ENCODE assay signal across 1 cellular context in the genomic region with DNA sequence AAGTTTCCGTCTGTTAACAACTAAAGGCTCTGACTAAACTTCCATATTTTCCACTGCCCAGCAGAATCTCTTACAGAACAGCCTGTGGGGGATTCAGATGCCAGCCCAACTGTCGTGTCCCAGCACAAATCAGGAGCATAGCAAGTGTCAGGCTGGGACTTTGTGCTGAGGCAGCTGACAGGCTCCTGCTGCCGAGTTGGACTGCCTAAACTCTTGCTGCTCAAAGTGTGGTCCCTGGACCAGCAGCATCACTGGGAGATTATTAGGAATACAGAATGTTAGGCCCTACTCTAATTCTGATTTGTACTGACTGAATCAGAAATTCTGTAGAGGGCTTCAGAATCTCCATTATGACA.
TF ChIP-seq lines count a peak whose summit lies in the region.

No MANE protein-coding gene starts in this region.

TF ChIP-seq in GM23338, 12 proteins besides CTCF, POLR2A, EP300 and RAD21:
- no peak for TF ChIP-seq EZH2 (IDR thresholded peaks at IDR 0.05; ENCODE audit: low read depth, unreplicated experiment)
- TF ChIP-seq, protein P1, sequence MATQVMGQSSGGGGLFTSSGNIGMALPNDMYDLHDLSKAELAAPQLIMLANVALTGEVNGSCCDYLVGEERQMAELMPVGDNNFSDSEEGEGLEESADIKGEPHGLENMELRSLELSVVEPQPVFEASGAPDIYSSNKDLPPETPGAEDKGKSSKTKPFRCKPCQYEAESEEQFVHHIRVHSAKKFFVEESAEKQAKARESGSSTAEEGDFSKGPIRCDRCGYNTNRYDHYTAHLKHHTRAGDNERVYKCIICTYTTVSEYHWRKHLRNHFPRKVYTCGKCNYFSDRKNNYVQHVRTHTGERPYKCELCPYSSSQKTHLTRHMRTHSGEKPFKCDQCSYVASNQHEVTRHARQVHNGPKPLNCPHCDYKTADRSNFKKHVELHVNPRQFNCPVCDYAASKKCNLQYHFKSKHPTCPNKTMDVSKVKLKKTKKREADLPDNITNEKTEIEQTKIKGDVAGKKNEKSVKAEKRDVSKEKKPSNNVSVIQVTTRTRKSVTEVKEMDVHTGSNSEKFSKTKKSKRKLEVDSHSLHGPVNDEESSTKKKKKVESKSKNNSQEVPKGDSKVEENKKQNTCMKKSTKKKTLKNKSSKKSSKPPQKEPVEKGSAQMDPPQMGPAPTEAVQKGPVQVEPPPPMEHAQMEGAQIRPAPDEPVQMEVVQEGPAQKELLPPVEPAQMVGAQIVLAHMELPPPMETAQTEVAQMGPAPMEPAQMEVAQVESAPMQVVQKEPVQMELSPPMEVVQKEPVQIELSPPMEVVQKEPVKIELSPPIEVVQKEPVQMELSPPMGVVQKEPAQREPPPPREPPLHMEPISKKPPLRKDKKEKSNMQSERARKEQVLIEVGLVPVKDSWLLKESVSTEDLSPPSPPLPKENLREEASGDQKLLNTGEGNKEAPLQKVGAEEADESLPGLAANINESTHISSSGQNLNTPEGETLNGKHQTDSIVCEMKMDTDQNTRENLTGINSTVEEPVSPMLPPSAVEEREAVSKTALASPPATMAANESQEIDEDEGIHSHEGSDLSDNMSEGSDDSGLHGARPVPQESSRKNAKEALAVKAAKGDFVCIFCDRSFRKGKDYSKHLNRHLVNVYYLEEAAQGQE (IDR thresholded peaks at IDR 0.05; ENCODE audit: unreplicated experiment): no peak
- TF ChIP-seq, protein P2, sequence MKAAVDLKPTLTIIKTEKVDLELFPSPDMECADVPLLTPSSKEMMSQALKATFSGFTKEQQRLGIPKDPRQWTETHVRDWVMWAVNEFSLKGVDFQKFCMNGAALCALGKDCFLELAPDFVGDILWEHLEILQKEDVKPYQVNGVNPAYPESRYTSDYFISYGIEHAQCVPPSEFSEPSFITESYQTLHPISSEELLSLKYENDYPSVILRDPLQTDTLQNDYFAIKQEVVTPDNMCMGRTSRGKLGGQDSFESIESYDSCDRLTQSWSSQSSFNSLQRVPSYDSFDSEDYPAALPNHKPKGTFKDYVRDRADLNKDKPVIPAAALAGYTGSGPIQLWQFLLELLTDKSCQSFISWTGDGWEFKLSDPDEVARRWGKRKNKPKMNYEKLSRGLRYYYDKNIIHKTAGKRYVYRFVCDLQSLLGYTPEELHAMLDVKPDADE (IDR thresholded peaks at IDR 0.05): no peak
- TF ChIP-seq ZNF114 (CRISPR knock-in tag; IDR thresholded peaks at IDR 0.05): no peak
- TF ChIP-seq, protein P3, sequence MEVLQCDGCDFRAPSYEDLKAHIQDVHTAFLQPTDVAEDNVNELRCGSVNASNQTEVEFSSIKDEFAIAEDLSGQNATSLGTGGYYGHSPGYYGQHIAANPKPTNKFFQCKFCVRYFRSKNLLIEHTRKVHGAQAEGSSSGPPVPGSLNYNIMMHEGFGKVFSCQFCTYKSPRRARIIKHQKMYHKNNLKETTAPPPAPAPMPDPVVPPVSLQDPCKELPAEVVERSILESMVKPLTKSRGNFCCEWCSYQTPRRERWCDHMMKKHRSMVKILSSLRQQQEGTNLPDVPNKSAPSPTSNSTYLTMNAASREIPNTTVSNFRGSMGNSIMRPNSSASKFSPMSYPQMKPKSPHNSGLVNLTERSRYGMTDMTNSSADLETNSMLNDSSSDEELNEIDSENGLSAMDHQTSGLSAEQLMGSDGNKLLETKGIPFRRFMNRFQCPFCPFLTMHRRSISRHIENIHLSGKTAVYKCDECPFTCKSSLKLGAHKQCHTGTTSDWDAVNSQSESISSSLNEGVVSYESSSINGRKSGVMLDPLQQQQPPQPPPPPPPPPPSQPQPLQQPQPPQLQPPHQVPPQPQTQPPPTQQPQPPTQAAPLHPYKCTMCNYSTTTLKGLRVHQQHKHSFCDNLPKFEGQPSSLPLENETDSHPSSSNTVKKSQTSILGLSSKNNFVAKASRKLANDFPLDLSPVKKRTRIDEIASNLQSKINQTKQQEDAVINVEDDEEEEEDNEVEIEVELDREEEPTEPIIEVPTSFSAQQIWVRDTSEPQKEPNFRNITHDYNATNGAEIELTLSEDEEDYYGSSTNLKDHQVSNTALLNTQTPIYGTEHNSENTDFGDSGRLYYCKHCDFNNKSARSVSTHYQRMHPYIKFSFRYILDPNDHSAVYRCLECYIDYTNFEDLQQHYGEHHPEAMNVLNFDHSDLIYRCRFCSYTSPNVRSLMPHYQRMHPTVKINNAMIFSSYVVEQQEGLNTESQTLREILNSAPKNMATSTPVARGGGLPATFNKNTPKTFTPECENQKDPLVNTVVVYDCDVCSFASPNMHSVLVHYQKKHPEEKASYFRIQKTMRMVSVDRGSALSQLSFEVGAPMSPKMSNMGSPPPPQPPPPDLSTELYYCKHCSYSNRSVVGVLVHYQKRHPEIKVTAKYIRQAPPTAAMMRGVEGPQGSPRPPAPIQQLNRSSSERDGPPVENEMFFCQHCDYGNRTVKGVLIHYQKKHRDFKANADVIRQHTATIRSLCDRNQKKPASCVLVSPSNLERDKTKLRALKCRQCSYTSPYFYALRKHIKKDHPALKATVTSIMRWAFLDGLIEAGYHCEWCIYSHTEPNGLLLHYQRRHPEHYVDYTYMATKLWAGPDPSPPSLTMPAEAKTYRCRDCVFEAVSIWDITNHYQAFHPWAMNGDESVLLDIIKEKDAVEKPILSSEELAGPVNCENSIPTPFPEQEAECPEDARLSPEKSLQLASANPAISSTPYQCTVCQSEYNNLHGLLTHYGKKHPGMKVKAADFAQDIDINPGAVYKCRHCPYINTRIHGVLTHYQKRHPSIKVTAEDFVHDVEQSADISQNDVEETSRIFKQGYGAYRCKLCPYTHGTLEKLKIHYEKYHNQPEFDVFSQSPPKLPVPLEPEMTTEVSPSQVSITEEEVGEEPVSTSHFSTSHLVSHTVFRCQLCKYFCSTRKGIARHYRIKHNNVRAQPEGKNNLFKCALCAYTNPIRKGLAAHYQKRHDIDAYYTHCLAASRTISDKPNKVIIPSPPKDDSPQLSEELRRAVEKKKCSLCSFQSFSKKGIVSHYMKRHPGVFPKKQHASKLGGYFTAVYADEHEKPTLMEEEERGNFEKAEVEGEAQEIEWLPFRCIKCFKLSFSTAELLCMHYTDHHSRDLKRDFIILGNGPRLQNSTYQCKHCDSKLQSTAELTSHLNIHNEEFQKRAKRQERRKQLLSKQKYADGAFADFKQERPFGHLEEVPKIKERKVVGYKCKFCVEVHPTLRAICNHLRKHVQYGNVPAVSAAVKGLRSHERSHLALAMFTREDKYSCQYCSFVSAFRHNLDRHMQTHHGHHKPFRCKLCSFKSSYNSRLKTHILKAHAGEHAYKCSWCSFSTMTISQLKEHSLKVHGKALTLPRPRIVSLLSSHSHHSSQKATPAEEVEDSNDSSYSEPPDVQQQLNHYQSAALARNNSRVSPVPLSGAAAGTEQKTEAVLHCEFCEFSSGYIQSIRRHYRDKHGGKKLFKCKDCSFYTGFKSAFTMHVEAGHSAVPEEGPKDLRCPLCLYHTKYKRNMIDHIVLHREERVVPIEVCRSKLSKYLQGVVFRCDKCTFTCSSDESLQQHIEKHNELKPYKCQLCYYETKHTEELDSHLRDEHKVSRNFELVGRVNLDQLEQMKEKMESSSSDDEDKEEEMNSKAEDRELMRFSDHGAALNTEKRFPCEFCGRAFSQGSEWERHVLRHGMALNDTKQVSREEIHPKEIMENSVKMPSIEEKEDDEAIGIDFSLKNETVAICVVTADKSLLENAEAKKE (CRISPR knock-in tag; IDR thresholded peaks at IDR 0.05): no peak
- no peak for TF ChIP-seq POLR2AphosphoS5 (IDR thresholded peaks at IDR 0.05; ENCODE audit: low read depth)
- TF ChIP-seq ZNF331 (CRISPR knock-in tag; IDR thresholded peaks at IDR 0.05; ENCODE audit: low read depth): no peak
- no peak for TF ChIP-seq CREB1 (CRISPR knock-in tag; IDR thresholded peaks at IDR 0.05; ENCODE audit: low read depth)
- TF ChIP-seq STAT1 (IDR thresholded peaks at IDR 0.05; ENCODE audit: unreplicated experiment): no peak
- TF ChIP-seq JUNB (IDR thresholded peaks at IDR 0.05; ENCODE audit: unreplicated experiment): no peak
- no peak for TF ChIP-seq NANOG (IDR thresholded peaks at IDR 0.05; ENCODE audit: borderline replicate concordance)
- no peak for TF ChIP-seq EZH2phosphoT487 (IDR thresholded peaks at IDR 0.05; ENCODE audit: unreplicated experiment)
